ENCODE assay signal across 23 cellular contexts in genomic region chr7:132941433-132941832, GRCh38.
"Had no signal": no experiment of that assay in that cellular context is flagged by ENCODE, and none has a peak within 500 bp of the region (broad histone marks: within the 10 kb centered on the region; RNA-seq: fewer than 3 reads in every experiment).

No MANE protein-coding gene starts in this region.

- H3K27me3 ChIP-seq: adrenal gland, breast epithelium, esophagus squamous epithelium, heart right ventricle, tibial nerve had no signal

- H3K27ac ChIP-seq: adrenal gland, breast epithelium, esophagus squamous epithelium, heart right ventricle, psoas muscle, tibial nerve had no signal

- H3K4me1 ChIP-seq: adrenal gland, breast epithelium, esophagus squamous epithelium, psoas muscle, tibial nerve had no signal

- H3K4me3 Mint-ChIP-seq: activated T-helper 1 cell treated with anti-CD3 and anti-CD28 coated beads, Interleukin-12 subunit alpha, Interleukin-12 subunit beta, Interleukin-2, Interleukin-4 antibody, amounts not matched to agents 30 ng/mL and 10 ng/mL and 1 ng/mL, durations not matched to agents 14 hours and 24 hours and 36 hours; effector memory CD8-positive, alpha-beta T cell; naive B cell; stimulated activated effector memory CD8-positive, alpha-beta T cell treated with anti-CD3 and anti-CD28 coated beads, Interleukin-12 subunit alpha, Interleukin-12 subunit beta, amount 100 ng/mL, for 72 hours had no signal

- DNase-seq: activated CD8-positive, alpha-beta memory T cell treated with anti-CD3 and anti-CD28 coated beads for 24 hours; activated CD8-positive, alpha-beta memory T cell treated with anti-CD3 and anti-CD28 coated beads, Interleukin-2, amount 50 U/mL, for 48 hours; activated gamma-delta T cell treated with Interleukin-2 at 50 U/mL for 16 hours; adrenal gland; cerebellar nuclear complex; effector memory CD8-positive, alpha-beta T cell; esophagus squamous epithelium; heart right ventricle; left cardiac atrium; mesenchymal stem cell; mucosa of descending colon; naive B cell; psoas muscle; stimulated activated CD4-positive, alpha-beta T cell treated with anti-CD3 and anti-CD28 coated beads, Interleukin-4, amount 100 ng/mL, for 1 hour; T1000 had no signal

- H3K4me3 ChIP-seq: adrenal gland, breast epithelium, esophagus squamous epithelium, heart right ventricle, mucosa of descending colon, psoas muscle, smooth muscle cell, tibial nerve had no signal

- H3K9me3 ChIP-seq: adrenal gland, breast epithelium, esophagus squamous epithelium, heart right ventricle, mucosa of descending colon, psoas muscle had no signal

- H3K36me3 Mint-ChIP-seq: stimulated activated effector memory CD8-positive, alpha-beta T cell treated with anti-CD3 and anti-CD28 coated beads, Interleukin-12 subunit alpha, Interleukin-12 subunit beta, amount 100 ng/mL, for 72 hours had no signal

- H3K9me3 Mint-ChIP-seq: activated T-helper 1 cell treated with anti-CD3 and anti-CD28 coated beads, Interleukin-12 subunit alpha, Interleukin-12 subunit beta, Interleukin-2, Interleukin-4 antibody, amounts not matched to agents 30 ng/mL and 10 ng/mL and 1 ng/mL, durations not matched to agents 14 hours and 24 hours and 36 hours; effector memory CD8-positive, alpha-beta T cell; stimulated activated effector memory CD8-positive, alpha-beta T cell treated with anti-CD3 and anti-CD28 coated beads, Interleukin-12 subunit alpha, Interleukin-12 subunit beta, amount 100 ng/mL, for 72 hours had no signal

- H3K27me3 Mint-ChIP-seq: effector memory CD8-positive, alpha-beta T cell; naive B cell had no signal

- ATAC-seq: activated CD4-positive, CD25-positive, alpha-beta regulatory T cell treated with anti-CD3 and anti-CD28 coated beads, Interleukin-2, amount 50 U/mL, for 24 hours; activated naive CD4-positive, alpha-beta T cell treated with anti-CD3 and anti-CD28 coated beads, Interleukin-2, amount 50 U/mL, for 72 hours; effector memory CD8-positive, alpha-beta T cell; heart right ventricle; left cardiac atrium; psoas muscle; sciatic nerve; stimulated activated effector memory CD8-positive, alpha-beta T cell treated with anti-CD3 and anti-CD28 coated beads, Interleukin-12 subunit alpha, Interleukin-12 subunit beta, amount 100 ng/mL, for 72 hours had no signal

- H3K36me3 ChIP-seq: adrenal gland, breast epithelium, esophagus squamous epithelium, heart right ventricle, tibial nerve had no signal

- H3K27ac Mint-ChIP-seq: activated naive CD4-positive, alpha-beta T cell treated with anti-CD3 and anti-CD28 coated beads, Interleukin-2, amount 50 U/mL, for 72 hours; activated T-helper 1 cell treated with anti-CD3 and anti-CD28 coated beads, Interleukin-12 subunit alpha, Interleukin-12 subunit beta, Interleukin-2, Interleukin-4 antibody, amounts not matched to agents 30 ng/mL and 10 ng/mL and 1 ng/mL, durations not matched to agents 14 hours and 24 hours and 36 hours; stimulated activated effector memory CD8-positive, alpha-beta T cell treated with anti-CD3 and anti-CD28 coated beads, Interleukin-12 subunit alpha, Interleukin-12 subunit beta, amount 100 ng/mL, for 72 hours had no signal
